ENCODE assay signal across 9 cellular contexts in the genomic region with DNA sequence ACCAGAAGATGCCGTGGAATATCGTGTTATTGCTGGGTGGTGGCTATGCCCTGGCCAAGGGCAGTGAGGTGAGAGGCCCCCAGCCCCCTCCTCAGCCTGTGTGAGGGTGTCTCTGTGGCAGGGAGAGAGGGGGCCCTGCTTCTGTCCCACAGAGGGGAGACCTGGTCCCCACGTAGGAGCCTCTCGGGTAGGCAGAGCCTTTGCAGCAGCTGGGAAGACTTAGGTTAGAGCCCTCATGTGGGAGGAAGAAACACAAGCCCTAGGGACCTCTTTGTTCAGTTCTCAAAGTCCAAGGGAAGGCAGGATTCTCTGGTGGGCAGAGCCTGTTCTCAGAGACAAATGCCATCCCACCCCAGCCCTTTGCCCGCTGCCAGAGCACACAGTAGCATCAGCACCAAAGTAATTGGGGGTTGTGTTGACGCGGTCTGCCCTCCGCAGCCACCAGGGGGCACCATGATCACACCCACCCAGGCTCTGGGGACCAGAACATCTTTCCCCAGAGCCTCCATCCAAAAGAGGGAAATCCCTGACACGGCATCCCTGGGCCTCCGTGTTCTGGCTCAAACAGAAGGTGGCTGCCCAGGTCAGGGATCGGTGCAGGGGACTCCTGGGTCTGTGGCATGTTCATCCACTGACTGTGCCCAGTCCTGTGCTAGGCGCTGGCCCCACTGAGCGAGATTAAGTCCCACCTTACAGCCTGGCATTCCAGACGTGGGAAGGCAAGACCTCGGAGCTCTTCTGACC. TPM values are rescaled to one million over a fixed set of nuclear protein-coding genes. Genes with fewer than 3 reads are reported as not detected.
DNase-seq lines count a peak whose midpoint lies in the region; ATAC-seq and TF ChIP-seq lines count a peak whose summit lies in the region.
"Had no signal": no experiment of that assay in that cellular context is flagged by ENCODE, and none has a peak within 500 bp of the region (broad histone marks: within the 10 kb centered on the region; RNA-seq: fewer than 3 reads in every experiment).

No MANE protein-coding gene starts in this region.

- no peaks in the 10 kb centered on the region for H3K36me3 Mint-ChIP-seq in effector memory CD8-positive, alpha-beta T cell (ENCODE audit: insufficient read depth)
- no peaks in the 10 kb centered on the region for H3K36me3 Mint-ChIP-seq in mesothelial cell of epicardium

- TF ChIP-seq CTCF in mesothelial cell of epicardium (IDR thresholded peaks at IDR 0.05; ENCODE audit: unreplicated experiment), result peak; percentile 86

- no peaks in the 10 kb centered on the region for H3K4me1 Mint-ChIP-seq in effector memory CD8-positive, alpha-beta T cell (ENCODE audit: low read depth in 2 of 2)
- peaks cover 18% of the 10 kb centered on the region for H3K4me1 Mint-ChIP-seq in mesothelial cell of epicardium

- peak; percentile 63 for ATAC-seq in HG02798 (IDR thresholded peaks at IDR 0.05; ENCODE audit: poor library complexity, unreplicated experiment)
- peak; percentile 85 for ATAC-seq in effector memory CD8-positive, alpha-beta T cell (replicated peaks)
- no peak for ATAC-seq in HG02763 (IDR thresholded peaks at IDR 0.05; ENCODE audit: unreplicated experiment)

- H3K9me3 Mint-ChIP-seq in effector memory CD8-positive, alpha-beta T cell, result no peaks in the 10 kb centered on the region
- H3K9me3 Mint-ChIP-seq in mesothelial cell of epicardium, result no peaks in the 10 kb centered on the region
- H3K9me3 Mint-ChIP-seq: dendritic cell treated with granulocyte-macrophage colony-stimulating factor and Interleukin-4, amounts not matched to agents 40 ng/mL and 50 ng/mL, for 4 days had no signal

- peak; percentile 43 for DNase-seq in DMS 273 treated with DMSO at 0.1 percent for 48 hours (lab: John Stamatoyannopoulos, UW)
- peak; percentile 59 for DNase-seq in NCI-H748 treated with DMSO at 0.1 percent for 48 hours (lab: John Stamatoyannopoulos, UW)
- peak; percentile 49 to 71 for DNase-seq in activated CD8-positive, alpha-beta memory T cell treated with anti-CD3 and anti-CD28 coated beads for 1 hour (ENCODE audit: extremely low read depth in 1 of 2, low read depth in 1 of 2)
- peak; percentile 67 to 75 (median 73) for DNase-seq in effector memory CD8-positive, alpha-beta T cell
- DNase-seq in mesothelial cell of epicardium (ENCODE audit: low spot score in 2 of 2, unreplicated experiment in 2 of 2), result peak; percentile 66 to 93
- DNase-seq in stimulated activated CD8-positive, alpha-beta memory T cell treated with anti-CD3 and anti-CD28 coated beads, Interleukin-4, amount 100 ng/mL, for 24 hours (ENCODE audit: low read depth), result peak; percentile 74

- H3K27ac Mint-ChIP-seq in effector memory CD8-positive, alpha-beta T cell, result no peak overlapping the region
- H3K27ac Mint-ChIP-seq in mesothelial cell of epicardium, result no peak overlapping the region
- H3K27ac Mint-ChIP-seq: dendritic cell treated with granulocyte-macrophage colony-stimulating factor and Interleukin-4, amounts not matched to agents 40 ng/mL and 50 ng/mL, for 4 days had no signal

- no peak overlapping the region for H3K4me3 Mint-ChIP-seq in effector memory CD8-positive, alpha-beta T cell
- H3K4me3 Mint-ChIP-seq in mesothelial cell of epicardium, result no peak overlapping the region
- H3K4me3 Mint-ChIP-seq: dendritic cell treated with granulocyte-macrophage colony-stimulating factor and Interleukin-4, amounts not matched to agents 40 ng/mL and 50 ng/mL, for 4 days had no signal

- H3K27me3 Mint-ChIP-seq in effector memory CD8-positive, alpha-beta T cell, result peaks cover 10 to 37% of the 10 kb centered on the region in 2 donors
- no peaks in the 10 kb centered on the region for H3K27me3 Mint-ChIP-seq in mesothelial cell of epicardium (ENCODE audit: low read depth)

RNA-seq across cellular contexts. Expression of a gene that starts 11.5 kb away (rescaled TPM):
- total RNA-seq in mesothelial cell of epicardium, result 0.34 to 0.42 TPM (median 0.34 TPM) in 3 replicates

RNA-seq across cellular contexts. Expression of a gene that starts 21.2 kb away (rescaled TPM):
- total RNA-seq in mesothelial cell of epicardium, result not detected in 3 replicates

RNA-seq across cellular contexts. Expression of a gene that starts 57.8 kb away (rescaled TPM):
- 61.0 to 66.2 TPM (median 61.2 TPM) in 3 replicates for total RNA-seq in mesothelial cell of epicardium
